In genomic region chr11:45915446-45915845, GRCh38 we compare ENCODE assay signal across 1 cellular context.
TF ChIP-seq lines count a peak whose summit lies in the region.

No MANE protein-coding gene starts in this region.

TF ChIP-seq in GM23338, 12 proteins besides CTCF, POLR2A, EP300 and RAD21:
- TF ChIP-seq POLR2AphosphoS5 (IDR thresholded peaks at IDR 0.05; ENCODE audit: low read depth), result no peak
